ENCODE assay signal across 1 cellular context in the genomic region with DNA sequence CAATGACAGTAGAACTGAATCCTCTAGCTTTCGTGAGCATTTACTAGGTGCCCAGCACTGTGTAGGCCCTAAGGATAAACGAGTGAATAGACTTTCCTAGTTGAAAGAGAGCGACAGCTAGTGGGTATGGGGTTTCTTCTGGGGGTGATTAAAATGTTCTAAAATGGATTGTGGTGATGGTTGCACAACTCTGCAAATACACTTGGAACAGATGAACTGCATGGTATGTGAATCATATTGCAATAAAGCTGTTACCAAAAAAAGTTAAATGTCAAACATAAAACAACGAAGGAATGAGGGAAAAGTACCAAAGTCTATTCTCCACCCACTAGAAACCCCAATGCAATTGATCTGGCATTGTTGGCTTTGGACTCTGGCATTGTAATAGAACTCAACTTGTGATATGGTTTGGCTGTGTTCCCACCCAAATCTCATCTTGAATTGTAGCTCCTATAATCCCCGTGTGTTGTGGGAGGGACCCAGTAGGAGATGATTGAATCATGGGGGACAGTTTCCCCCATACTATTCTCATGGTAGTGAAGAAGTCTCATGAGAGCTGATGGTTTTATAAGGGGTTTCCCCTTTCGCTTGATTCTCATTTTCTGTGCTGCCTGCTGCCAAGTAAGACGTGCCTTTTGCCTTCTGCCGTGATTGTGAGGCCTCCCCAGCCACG.
TF ChIP-seq lines count a peak whose summit lies in the region.

No MANE protein-coding gene starts in this region.

TF ChIP-seq in HepG2, 621 proteins besides CTCF, POLR2A, EP300 and RAD21 (continued from another document and continues in another):
- TF ChIP-seq, protein P1, sequence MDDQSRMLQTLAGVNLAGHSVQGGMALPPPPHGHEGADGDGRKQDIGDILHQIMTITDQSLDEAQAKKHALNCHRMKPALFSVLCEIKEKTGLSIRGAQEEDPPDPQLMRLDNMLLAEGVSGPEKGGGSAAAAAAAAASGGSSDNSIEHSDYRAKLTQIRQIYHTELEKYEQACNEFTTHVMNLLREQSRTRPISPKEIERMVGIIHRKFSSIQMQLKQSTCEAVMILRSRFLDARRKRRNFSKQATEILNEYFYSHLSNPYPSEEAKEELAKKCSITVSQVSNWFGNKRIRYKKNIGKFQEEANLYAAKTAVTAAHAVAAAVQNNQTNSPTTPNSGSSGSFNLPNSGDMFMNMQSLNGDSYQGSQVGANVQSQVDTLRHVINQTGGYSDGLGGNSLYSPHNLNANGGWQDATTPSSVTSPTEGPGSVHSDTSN (CRISPR knock-in tag; IDR thresholded peaks at IDR 0.05; ENCODE audit: borderline replicate concordance), result no peak
- TF ChIP-seq THAP11 (CRISPR knock-in tag; IDR thresholded peaks at IDR 0.05), result peak; percentile 37; the same call in 1 of the 2 replicates
- TF ChIP-seq ZNF766 (CRISPR knock-in tag; IDR thresholded peaks at IDR 0.05; ENCODE audit: borderline replicate concordance), result no peak
- 0 out of 2 replicates have a peak, but pooled peaks have one; percentile 43 for TF ChIP-seq ZNF317 (CRISPR knock-in tag; IDR thresholded peaks at IDR 0.05)
- TF ChIP-seq, protein P2, sequence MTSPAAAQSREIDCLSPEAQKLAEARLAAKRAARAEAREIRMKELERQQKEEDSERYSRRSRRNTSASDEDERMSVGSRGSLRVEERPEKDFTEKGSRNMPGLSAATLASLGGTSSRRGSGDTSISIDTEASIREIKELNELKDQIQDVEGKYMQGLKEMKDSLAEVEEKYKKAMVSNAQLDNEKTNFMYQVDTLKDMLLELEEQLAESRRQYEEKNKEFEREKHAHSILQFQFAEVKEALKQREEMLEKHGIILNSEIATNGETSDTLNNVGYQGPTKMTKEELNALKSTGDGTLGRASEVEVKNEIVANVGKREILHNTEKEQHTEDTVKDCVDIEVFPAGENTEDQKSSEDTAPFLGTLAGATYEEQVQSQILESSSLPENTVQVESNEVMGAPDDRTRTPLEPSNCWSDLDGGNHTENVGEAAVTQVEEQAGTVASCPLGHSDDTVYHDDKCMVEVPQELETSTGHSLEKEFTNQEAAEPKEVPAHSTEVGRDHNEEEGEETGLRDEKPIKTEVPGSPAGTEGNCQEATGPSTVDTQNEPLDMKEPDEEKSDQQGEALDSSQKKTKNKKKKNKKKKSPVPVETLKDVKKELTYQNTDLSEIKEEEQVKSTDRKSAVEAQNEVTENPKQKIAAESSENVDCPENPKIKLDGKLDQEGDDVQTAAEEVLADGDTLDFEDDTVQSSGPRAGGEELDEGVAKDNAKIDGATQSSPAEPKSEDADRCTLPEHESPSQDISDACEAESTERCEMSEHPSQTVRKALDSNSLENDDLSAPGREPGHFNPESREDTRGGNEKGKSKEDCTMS (CRISPR knock-in tag; conservative IDR thresholded peaks at IDR 0.05), result no peak
- TF ChIP-seq, protein P3, sequence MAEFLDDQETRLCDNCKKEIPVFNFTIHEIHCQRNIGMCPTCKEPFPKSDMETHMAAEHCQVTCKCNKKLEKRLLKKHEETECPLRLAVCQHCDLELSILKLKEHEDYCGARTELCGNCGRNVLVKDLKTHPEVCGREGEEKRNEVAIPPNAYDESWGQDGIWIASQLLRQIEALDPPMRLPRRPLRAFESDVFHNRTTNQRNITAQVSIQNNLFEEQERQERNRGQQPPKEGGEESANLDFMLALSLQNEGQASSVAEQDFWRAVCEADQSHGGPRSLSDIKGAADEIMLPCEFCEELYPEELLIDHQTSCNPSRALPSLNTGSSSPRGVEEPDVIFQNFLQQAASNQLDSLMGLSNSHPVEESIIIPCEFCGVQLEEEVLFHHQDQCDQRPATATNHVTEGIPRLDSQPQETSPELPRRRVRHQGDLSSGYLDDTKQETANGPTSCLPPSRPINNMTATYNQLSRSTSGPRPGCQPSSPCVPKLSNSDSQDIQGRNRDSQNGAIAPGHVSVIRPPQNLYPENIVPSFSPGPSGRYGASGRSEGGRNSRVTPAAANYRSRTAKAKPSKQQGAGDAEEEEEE (CRISPR knock-in tag; IDR thresholded peaks at IDR 0.05; ENCODE audit: borderline replicate concordance), result no peak
- no peak for TF ChIP-seq ZNF501 (CRISPR knock-in tag; IDR thresholded peaks at IDR 0.05)
- TF ChIP-seq TEAD3 (CRISPR knock-in tag; optimal IDR thresholded peaks at IDR 0.05; ENCODE audit: borderline replicate concordance), result peak; percentile 76
- TF ChIP-seq SAP130 (CRISPR knock-in tag; IDR thresholded peaks at IDR 0.05; ENCODE audit: low read depth), result peak; percentile 36
- TF ChIP-seq, protein P4, sequence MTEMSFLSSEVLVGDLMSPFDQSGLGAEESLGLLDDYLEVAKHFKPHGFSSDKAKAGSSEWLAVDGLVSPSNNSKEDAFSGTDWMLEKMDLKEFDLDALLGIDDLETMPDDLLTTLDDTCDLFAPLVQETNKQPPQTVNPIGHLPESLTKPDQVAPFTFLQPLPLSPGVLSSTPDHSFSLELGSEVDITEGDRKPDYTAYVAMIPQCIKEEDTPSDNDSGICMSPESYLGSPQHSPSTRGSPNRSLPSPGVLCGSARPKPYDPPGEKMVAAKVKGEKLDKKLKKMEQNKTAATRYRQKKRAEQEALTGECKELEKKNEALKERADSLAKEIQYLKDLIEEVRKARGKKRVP (CRISPR knock-in tag; IDR thresholded peaks at IDR 0.05), result peak in 1 of 2 experiments; percentile 12; a peak in 1 of 4 replicates
- TF ChIP-seq ZBTB20 (CRISPR knock-in tag; IDR thresholded peaks at IDR 0.05; ENCODE audit: borderline replicate concordance, low read depth), result 0 out of 2 replicates have a peak, but pooled peaks have one; percentile 15
- no peak for TF ChIP-seq SKI (IDR thresholded peaks at IDR 0.05; ENCODE audit: partially characterized antibody)
- TF ChIP-seq MIXL1 (CRISPR knock-in tag; IDR thresholded peaks at IDR 0.05), result peak; percentile 21; the same call in 1 of the 2 replicates
- TF ChIP-seq ZNF556 (CRISPR knock-in tag; IDR thresholded peaks at IDR 0.05; ENCODE audit: borderline replicate concordance), result no peak
- TF ChIP-seq HNF4G (IDR thresholded peaks at IDR 0.05; ENCODE audit: borderline replicate concordance, low read depth, low read length), result peak; percentile 63
- no peak for TF ChIP-seq HNF4G (CRISPR knock-in tag; IDR thresholded peaks at IDR 0.05; ENCODE audit: borderline replicate concordance, low read depth)
- TF ChIP-seq RBAK (CRISPR knock-in tag; IDR thresholded peaks at IDR 0.05), result no peak
- no peak for TF ChIP-seq SMARCE1 (IDR thresholded peaks at IDR 0.05; ENCODE audit: borderline replicate concordance)
- peak; percentile 73; the same call in 1 of the 2 replicates for TF ChIP-seq NCOR1 (IDR thresholded peaks at IDR 0.05; ENCODE audit: borderline replicate concordance, low read length)
- no peak for TF ChIP-seq ZNF841 (CRISPR knock-in tag; IDR thresholded peaks at IDR 0.05; ENCODE audit: borderline replicate concordance)
- TF ChIP-seq ZNF430 (CRISPR knock-in tag; IDR thresholded peaks at IDR 0.05), result peak; percentile 57; the same call in 1 of the 2 replicates
- no peak for TF ChIP-seq ZNF567 (CRISPR knock-in tag; IDR thresholded peaks at IDR 0.05; ENCODE audit: borderline replicate concordance)
- TF ChIP-seq ZNF577 (CRISPR knock-in tag; IDR thresholded peaks at IDR 0.05; ENCODE audit: borderline replicate concordance, low read depth), result no peak
- TF ChIP-seq PHF21A (CRISPR knock-in tag; IDR thresholded peaks at IDR 0.05), result peak; percentile 33; the same call in 1 of the 2 replicates
- 0 out of 2 replicates have a peak, but pooled peaks have one; percentile 11 for TF ChIP-seq ETV5 (CRISPR knock-in tag; IDR thresholded peaks at IDR 0.05; ENCODE audit: borderline replicate concordance)
- TF ChIP-seq, protein P5, sequence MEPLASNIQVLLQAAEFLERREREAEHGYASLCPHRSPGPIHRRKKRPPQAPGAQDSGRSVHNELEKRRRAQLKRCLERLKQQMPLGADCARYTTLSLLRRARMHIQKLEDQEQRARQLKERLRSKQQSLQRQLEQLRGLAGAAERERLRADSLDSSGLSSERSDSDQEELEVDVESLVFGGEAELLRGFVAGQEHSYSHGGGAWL (CRISPR knock-in tag; IDR thresholded peaks at IDR 0.05), result no peak
- no peak for TF ChIP-seq ZNF20 (CRISPR knock-in tag; IDR thresholded peaks at IDR 0.05)
- peak; percentile 65; the same call in 1 of the 2 replicates for TF ChIP-seq SP5 (CRISPR knock-in tag; IDR thresholded peaks at IDR 0.05; ENCODE audit: borderline replicate concordance, low read depth)
- TF ChIP-seq RCOR2 (CRISPR knock-in tag; IDR thresholded peaks at IDR 0.05), result peak; percentile 50; the same call in 1 of the 2 replicates
- TF ChIP-seq, protein P6, sequence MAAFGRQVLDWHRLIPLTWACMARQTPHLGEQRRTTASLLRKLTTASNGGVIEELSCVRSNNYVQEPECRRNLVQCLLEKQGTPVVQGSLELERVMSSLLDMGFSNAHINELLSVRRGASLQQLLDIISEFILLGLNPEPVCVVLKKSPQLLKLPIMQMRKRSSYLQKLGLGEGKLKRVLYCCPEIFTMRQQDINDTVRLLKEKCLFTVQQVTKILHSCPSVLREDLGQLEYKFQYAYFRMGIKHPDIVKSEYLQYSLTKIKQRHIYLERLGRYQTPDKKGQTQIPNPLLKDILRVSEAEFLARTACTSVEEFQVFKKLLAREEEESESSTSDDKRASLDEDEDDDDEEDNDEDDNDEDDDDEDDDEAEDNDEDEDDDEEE (CRISPR knock-in tag; IDR thresholded peaks at IDR 0.05), result no peak; the same call in 1 of the 2 replicates
- TF ChIP-seq ZEB1 (IDR thresholded peaks at IDR 0.05; ENCODE audit: insufficient replicate concordance, low read depth), result no peak
- TF ChIP-seq, protein P7, sequence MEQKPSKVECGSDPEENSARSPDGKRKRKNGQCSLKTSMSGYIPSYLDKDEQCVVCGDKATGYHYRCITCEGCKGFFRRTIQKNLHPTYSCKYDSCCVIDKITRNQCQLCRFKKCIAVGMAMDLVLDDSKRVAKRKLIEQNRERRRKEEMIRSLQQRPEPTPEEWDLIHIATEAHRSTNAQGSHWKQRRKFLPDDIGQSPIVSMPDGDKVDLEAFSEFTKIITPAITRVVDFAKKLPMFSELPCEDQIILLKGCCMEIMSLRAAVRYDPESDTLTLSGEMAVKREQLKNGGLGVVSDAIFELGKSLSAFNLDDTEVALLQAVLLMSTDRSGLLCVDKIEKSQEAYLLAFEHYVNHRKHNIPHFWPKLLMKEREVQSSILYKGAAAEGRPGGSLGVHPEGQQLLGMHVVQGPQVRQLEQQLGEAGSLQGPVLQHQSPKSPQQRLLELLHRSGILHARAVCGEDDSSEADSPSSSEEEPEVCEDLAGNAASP (CRISPR knock-in tag; IDR thresholded peaks at IDR 0.05; ENCODE audit: borderline replicate concordance), result no peak
- TF ChIP-seq, protein P8, sequence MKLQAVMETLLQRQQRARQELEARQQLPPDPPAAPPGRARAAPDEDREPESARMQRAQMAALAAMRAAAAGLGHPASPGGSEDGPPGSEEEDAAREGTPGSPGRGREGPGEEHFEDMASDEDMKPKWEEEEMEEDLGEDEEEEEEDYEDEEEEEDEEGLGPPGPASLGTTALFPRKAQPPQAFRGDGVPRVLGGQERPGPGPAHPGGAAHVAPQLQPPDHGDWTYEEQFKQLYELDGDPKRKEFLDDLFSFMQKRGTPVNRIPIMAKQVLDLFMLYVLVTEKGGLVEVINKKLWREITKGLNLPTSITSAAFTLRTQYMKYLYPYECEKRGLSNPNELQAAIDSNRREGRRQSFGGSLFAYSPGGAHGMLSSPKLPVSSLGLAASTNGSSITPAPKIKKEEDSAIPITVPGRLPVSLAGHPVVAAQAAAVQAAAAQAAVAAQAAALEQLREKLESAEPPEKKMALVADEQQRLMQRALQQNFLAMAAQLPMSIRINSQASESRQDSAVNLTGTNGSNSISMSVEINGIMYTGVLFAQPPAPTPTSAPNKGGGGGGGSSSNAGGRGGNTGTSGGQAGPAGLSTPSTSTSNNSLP (IDR thresholded peaks at IDR 0.05; ENCODE audit: low read depth, low read length), result peak; percentile 94
- TF ChIP-seq NFIC (IDR thresholded peaks at IDR 0.05; ENCODE audit: low read length), result 0 out of 2 replicates have a peak, but pooled peaks have one; percentile 50
- peak; percentile 87 for TF ChIP-seq SOX5 (CRISPR knock-in tag; IDR thresholded peaks at IDR 0.05; ENCODE audit: borderline replicate concordance)
- no peak for TF ChIP-seq HDAC6 (IDR thresholded peaks at IDR 0.05; ENCODE audit: low read depth, low read length)
- TF ChIP-seq FOXA3 (CRISPR knock-in tag; IDR thresholded peaks at IDR 0.05), result peak; percentile 65
- TF ChIP-seq CC2D1A (CRISPR knock-in tag; IDR thresholded peaks at IDR 0.05), result peak; percentile 18; the same call in 1 of the 2 replicates
- 0 out of 2 replicates have a peak, but pooled peaks have one; percentile 19 for TF ChIP-seq ZC3H13 (CRISPR knock-in tag; IDR thresholded peaks at IDR 0.05)
- 0 out of 2 replicates have a peak, but pooled peaks have one; percentile 15 for TF ChIP-seq SMC3 (IDR thresholded peaks at IDR 0.05; ENCODE audit: low read length)
- TF ChIP-seq ZNF335 (CRISPR knock-in tag; IDR thresholded peaks at IDR 0.05), result 0 out of 2 replicates have a peak, but pooled peaks have one; percentile 29
- no peak for TF ChIP-seq ZNF615 (CRISPR knock-in tag; IDR thresholded peaks at IDR 0.05; ENCODE audit: borderline replicate concordance)
- peak; percentile 40; the same call in 1 of the 2 replicates for TF ChIP-seq FOSL2 (CRISPR knock-in tag; IDR thresholded peaks at IDR 0.05)
- TF ChIP-seq, protein P9, sequence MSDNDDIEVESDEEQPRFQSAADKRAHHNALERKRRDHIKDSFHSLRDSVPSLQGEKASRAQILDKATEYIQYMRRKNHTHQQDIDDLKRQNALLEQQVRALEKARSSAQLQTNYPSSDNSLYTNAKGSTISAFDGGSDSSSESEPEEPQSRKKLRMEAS (IDR thresholded peaks at IDR 0.05), result no peak
- TF ChIP-seq ZNF713 (CRISPR knock-in tag; IDR thresholded peaks at IDR 0.05), result no peak
- TF ChIP-seq HOXA7 (CRISPR knock-in tag; IDR thresholded peaks at IDR 0.05), result no peak
- no peak for TF ChIP-seq TGIF2 (CRISPR knock-in tag; IDR thresholded peaks at IDR 0.05)
- TF ChIP-seq YY1 (IDR thresholded peaks at IDR 0.05; ENCODE audit: insufficient read depth, insufficient replicate concordance, low read depth, low read length), result no peak
- TF ChIP-seq CEBPB (IDR thresholded peaks at IDR 0.05; ENCODE audit: borderline replicate concordance, low read depth, low read length), result peak; percentile 93
- no peak for TF ChIP-seq SNAI1 (CRISPR knock-in tag; IDR thresholded peaks at IDR 0.05; ENCODE audit: borderline replicate concordance)
